25 cellular contexts compared by ENCODE assay signal in the genomic region with DNA sequence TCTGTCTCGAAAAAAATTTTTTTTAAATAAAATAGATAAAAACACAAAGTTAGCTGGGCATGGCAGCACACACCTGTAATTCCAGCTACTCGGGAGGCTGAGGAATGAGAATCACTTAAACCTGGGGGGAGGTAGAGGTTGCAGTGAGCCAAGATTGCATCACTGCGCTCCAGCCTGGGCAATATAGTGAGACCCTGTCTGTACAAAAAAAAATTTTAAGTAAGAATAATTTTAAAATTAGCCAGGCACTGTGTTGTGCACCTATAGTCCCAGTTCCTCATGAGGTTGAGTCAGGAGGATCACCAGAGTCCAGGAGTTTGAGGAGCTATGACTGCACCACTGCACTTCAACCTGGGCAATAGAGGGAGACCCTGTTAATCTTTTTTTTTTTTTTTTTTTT.
"Had no signal": no experiment of that assay in that cellular context is flagged by ENCODE, and none has a peak within 500 bp of the region (broad histone marks: within the 10 kb centered on the region; RNA-seq: fewer than 3 reads in every experiment).

No MANE protein-coding gene starts in this region.

- H2AFZ ChIP-seq: neural progenitor cell had no signal

- H3K27me3 ChIP-seq: neural progenitor cell, ovary, right atrium auricular region, right lobe of liver, tibial nerve, vagina had no signal

- H3K27me3 Mint-ChIP-seq: naive B cell; progenitor cell of endocrine pancreas; stimulated activated memory B cell treated with anti-CD40 and anti-IgM and Interleukin-4, amounts not matched to agents 10 μg/mL and 1 μg/mL and 100 μg/mL, for 72 hours; stimulated activated naive CD8-positive, alpha-beta T cell treated with anti-CD3 and anti-CD28 coated beads, Interleukin-15, amount 100 ng/mL, for 72 hours; type B pancreatic cell had no signal

- H3K9me3 Mint-ChIP-seq: mesothelial cell of epicardium; naive B cell; natural killer cell; nephron progenitor cell; neural progenitor cell; stimulated activated memory B cell treated with anti-CD40 and anti-IgM and Interleukin-4, amounts not matched to agents 10 μg/mL and 1 μg/mL and 100 μg/mL, for 72 hours; stimulated activated naive CD8-positive, alpha-beta T cell treated with anti-CD3 and anti-CD28 coated beads, Interleukin-15, amount 100 ng/mL, for 72 hours; type B pancreatic cell had no signal

- ATAC-seq: natural killer cell; right lobe of liver; stimulated activated memory B cell treated with anti-CD40 and anti-IgM and Interleukin-4, amounts not matched to agents 10 μg/mL and 1 μg/mL and 100 μg/mL, for 72 hours; stimulated activated naive CD8-positive, alpha-beta T cell treated with anti-CD3 and anti-CD28 coated beads, Interleukin-15, amount 100 ng/mL, for 72 hours had no signal

- DNase-seq: islet precursor cell; left ventricle myocardium inferior; mesendoderm; naive B cell; natural killer cell; nephron progenitor cell; ovary; right lobe of liver; stimulated activated CD4-positive, alpha-beta T cell treated with anti-CD3 and anti-CD28 coated beads, Interleukin-1b, Interleukin-23, amount 100 ng/mL, for 48 hours; stimulated activated CD4-positive, alpha-beta T cell treated with anti-CD3 and anti-CD28 coated beads, Interleukin-2, amount 100 ng/mL, for 48 hours; stimulated activated CD4-positive, alpha-beta T cell treated with anti-CD3 and anti-CD28 coated beads, Interleukin-4, amount 100 ng/mL, for 4 hours; stimulated activated CD8-positive, alpha-beta memory T cell treated with anti-CD3 and anti-CD28 coated beads, Interleukin-4, amount 100 ng/mL, for 48 hours; stimulated activated naive CD4-positive, alpha-beta T cell treated with Interleukin-2 at 50 U/mL for 16 hours; stimulated activated naive CD8-positive, alpha-beta T cell treated with anti-CD3 and anti-CD28 coated beads, Interleukin-15, amount 100 ng/mL, for 72 hours; substantia nigra had no signal

- H3K27ac Mint-ChIP-seq: mesothelial cell of epicardium; nephron progenitor cell; neural progenitor cell; progenitor cell of endocrine pancreas; stimulated activated naive CD8-positive, alpha-beta T cell treated with anti-CD3 and anti-CD28 coated beads, Interleukin-15, amount 100 ng/mL, for 72 hours; type B pancreatic cell had no signal

- H3K36me3 ChIP-seq: ovary had no signal

- H3K9me3 ChIP-seq: left ventricle myocardium inferior, ovary, right atrium auricular region, right lobe of liver, tibial nerve, vagina had no signal

- H3K4me1 ChIP-seq: neural progenitor cell, right lobe of liver had no signal

- H3K9ac ChIP-seq: neural progenitor cell had no signal

- H3K27ac ChIP-seq: left ventricle myocardium inferior, neural progenitor cell, ovary, right atrium auricular region, right lobe of liver, tibial nerve, vagina had no signal

- H3K4me2 ChIP-seq: neural progenitor cell, smooth muscle cell had no signal

- H3K4me3 ChIP-seq: left ventricle myocardium inferior, lung, neural progenitor cell, ovary, right atrium auricular region, right lobe of liver, smooth muscle cell, tibial nerve, vagina had no signal

- H3K4me3 Mint-ChIP-seq: mesothelial cell of epicardium; naive B cell; natural killer cell; nephron progenitor cell; neural progenitor cell; stimulated activated memory B cell treated with anti-CD40 and anti-IgM and Interleukin-4, amounts not matched to agents 10 μg/mL and 1 μg/mL and 100 μg/mL, for 72 hours; stimulated activated naive CD8-positive, alpha-beta T cell treated with anti-CD3 and anti-CD28 coated beads, Interleukin-15, amount 100 ng/mL, for 72 hours; type B pancreatic cell had no signal
